In the genomic region with DNA sequence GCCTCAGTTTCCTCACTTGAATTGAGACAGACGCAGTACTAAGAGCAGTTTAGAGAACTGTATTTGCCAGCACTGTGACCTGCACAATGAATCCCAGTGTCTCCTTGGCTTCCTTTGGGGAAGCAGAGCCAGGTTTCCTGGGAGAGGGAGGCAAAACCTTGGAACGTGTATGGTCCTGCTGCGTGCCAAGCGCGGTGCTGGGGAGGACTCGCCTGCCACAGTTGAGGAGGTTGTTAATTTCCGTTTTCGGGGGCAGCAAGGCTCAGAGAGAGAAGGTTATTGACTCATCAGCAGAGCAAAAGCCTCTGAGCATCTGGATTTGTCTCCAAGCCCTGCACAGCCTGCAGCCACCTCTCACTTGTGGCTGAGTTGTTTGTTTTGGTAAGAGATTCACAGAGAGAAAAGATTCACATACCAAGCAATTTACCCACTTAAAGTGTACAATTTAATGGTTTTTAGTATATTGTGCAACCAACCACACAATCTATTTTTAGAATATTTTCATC, we compare ENCODE assay signal across 11 cellular contexts. TPM values are rescaled to one million over a fixed set of nuclear protein-coding genes. Genes with fewer than 3 reads are reported as not detected.
DNase-seq lines count a peak whose midpoint lies in the region; ATAC-seq and TF ChIP-seq lines count a peak whose summit lies in the region.
"Had no signal": no experiment of that assay in that cellular context is flagged by ENCODE, and none has a peak within 500 bp of the region (broad histone marks: within the 10 kb centered on the region; RNA-seq: fewer than 3 reads in every experiment).

No MANE protein-coding gene starts in this region.

- H3K9ac ChIP-seq in skeletal muscle satellite cell (ENCODE audit: low read depth, low read length) (peak overlapping the region; percentile 65), neuronal stem cell (ENCODE audit: low read depth, low read length, poor library complexity) (no peak overlapping the region)

- CTCF ChIA-PET in RWPE1 (lab: Yijun Ruan, JAX): no interaction called here

- H2BK12ac ChIP-seq in neuronal stem cell (ENCODE audit: low read length): no peak overlapping the region

- no peak overlapping the region for H2BK5ac ChIP-seq in neuronal stem cell (ENCODE audit: low read length)

- H3K9me3 ChIP-seq in skeletal muscle satellite cell (replicated peaks; ENCODE audit: low read length): no peaks in the 10 kb centered on the region
- peaks cover 0 to 2% of the 10 kb centered on the region in 2 donors for H3K9me3 ChIP-seq in neuronal stem cell (replicated peaks in 1 of 2; ENCODE audit: control insufficient read depth in 2 of 2, insufficient read depth in 1 of 2, low read depth in 1 of 2, low read length in 2 of 2)
- H3K9me3 ChIP-seq in HAP-1: no peaks in the 10 kb centered on the region

- DNase-seq in GOT3 (lab: John Stamatoyannopoulos, UW) (peak; percentile 33), RWPE1 (ENCODE audit: low spot score) (peak; percentile 45), fibroblast of mammary gland (ENCODE audit: low read depth) (peak; percentile 97), neuronal stem cell (ENCODE audit: low spot score) (no peak), NCI-H1105 (lab: John Stamatoyannopoulos, UW) (no peak), HAP-1 (ENCODE audit: low spot score in 2 of 2) (no peak)
- DNase-seq: NCI-H345, nephron progenitor cell had no signal

- H2AK5ac ChIP-seq in neuronal stem cell (ENCODE audit: low read depth, low read length): no peak overlapping the region

- TF ChIP-seq CTCF in RWPE1 (conservative IDR thresholded peaks at IDR 0.05; ENCODE audit: low read depth) (no peak), fibroblast of mammary gland (conservative IDR thresholded peaks at IDR 0.05; ENCODE audit: control insufficient read depth, insufficient read depth, low read depth, low read length) (no peak)

- no peak for ATAC-seq in HG02798 (IDR thresholded peaks at IDR 0.05; ENCODE audit: poor library complexity, unreplicated experiment)

- H4K8ac ChIP-seq in neuronal stem cell (ENCODE audit: low read depth, low read length): no peak overlapping the region

- H2BK15ac ChIP-seq in neuronal stem cell (ENCODE audit: low read length): no peak overlapping the region

- H4K91ac ChIP-seq in neuronal stem cell (ENCODE audit: low read depth, low read length, poor library complexity): no peak overlapping the region

- H3K14ac ChIP-seq in neuronal stem cell (ENCODE audit: low read length): no peak overlapping the region

- H3K4me1 ChIP-seq in skeletal muscle satellite cell (ENCODE audit: control insufficient read depth, insufficient read depth, low read length): peaks cover 32% of the 10 kb centered on the region
- peaks cover 0 to 3% of the 10 kb centered on the region in 2 donors for H3K4me1 ChIP-seq in neuronal stem cell (ENCODE audit: control insufficient read depth in 2 of 2, insufficient read depth in 1 of 2, low read depth in 1 of 2, low read length in 2 of 2)
- H3K4me1 ChIP-seq in HAP-1: no peaks in the 10 kb centered on the region

- in situ Hi-C loops in HAP-1 (cut with MboI; ENCODE audit: low sequenced_read_pairs): no loop called here

- H3K23ac ChIP-seq in neuronal stem cell (ENCODE audit: low read depth, low read length, poor library complexity): no peak overlapping the region

- WGBS in neuronal stem cell (ENCODE audit: extremely low coverage in 2 of 2, insufficient read length in 2 of 2, insufficient replicate concordance in 1 of 2), 2 donors: no CpG with 5 or more reads among the region's 8 CpGs

- H3K4me3 ChIP-seq in fibroblast of mammary gland (ENCODE audit: control insufficient read depth, low read depth, low read length) (no peak overlapping the region), skeletal muscle satellite cell (ENCODE audit: low read length) (peak overlapping the region; percentile 46), neuronal stem cell (ENCODE audit: low read length in 2 of 2) (no peak overlapping the region), HAP-1 (no peak overlapping the region)

- H3K36me3 ChIP-seq in skeletal muscle satellite cell (ENCODE audit: insufficient read depth, low read length) (no peaks in the 10 kb centered on the region), neuronal stem cell (replicated peaks in 1 of 2; ENCODE audit: control insufficient read depth in 2 of 2, insufficient read depth in 2 of 2, low read length in 2 of 2) (no peaks in the 10 kb centered on the region), HAP-1 (replicated peaks) (no peaks in the 10 kb centered on the region)

- H3K4me2 ChIP-seq in skeletal muscle satellite cell (ENCODE audit: low read length): peak overlapping the region; percentile 67
- H3K4me2 ChIP-seq in neuronal stem cell (ENCODE audit: insufficient read depth, low read length, poor library complexity, severe bottlenecking): no peak overlapping the region

- H3K79me1 ChIP-seq in neuronal stem cell (ENCODE audit: low read depth, low read length): peaks cover 1% of the 10 kb centered on the region

- no peak overlapping the region for H3K18ac ChIP-seq in neuronal stem cell (ENCODE audit: low read length)

- no peak overlapping the region for H3K4ac ChIP-seq in neuronal stem cell (ENCODE audit: low read length)

- H2BK120ac ChIP-seq in neuronal stem cell (ENCODE audit: low read depth, low read length): no peak overlapping the region

- H3K27me3 ChIP-seq in skeletal muscle satellite cell (ENCODE audit: control insufficient read depth, insufficient read depth, low read length) (no peaks in the 10 kb centered on the region), neuronal stem cell (ENCODE audit: control insufficient read depth in 3 of 3, insufficient read depth in 3 of 3, low read depth in 1 of 3, low read length in 3 of 3) (peaks cover 0 to 19% (median 0%) of the 10 kb centered on the region in 3 experiments), HAP-1 (ENCODE audit: low read depth) (no peaks in the 10 kb centered on the region)

- no peak overlapping the region for H2AFZ ChIP-seq in neuronal stem cell (ENCODE audit: low read length)

- POLR2A ChIA-PET in RWPE1 (lab: Yijun Ruan, JAX; ENCODE audit: low non-redundant PET): no interaction called here

- H3K27ac ChIP-seq in RWPE1: peak overlapping the region; percentile 99
- H3K27ac ChIP-seq in neuronal stem cell (replicated peaks; ENCODE audit: low read length): no peak overlapping the region

RNA-seq across cellular contexts. Expression of gene SYT12, which starts 10.8 kb away (rescaled TPM):
- 0.22 TPM in 1 of 2 replicates, not detected in the other for total RNA-seq in skeletal muscle satellite cell (2012; rRNA removed)
- polyA plus RNA-seq in neuronal stem cell (2013, experiment 1 of 2): 0.33 TPM
- polyA plus RNA-seq in neuronal stem cell (2013, experiment 2 of 2): 0.33 TPM
- total RNA-seq: endothelial cell of umbilical vein had no signal
- polyA plus RNA-seq: endothelial cell of umbilical vein had no signal

RNA-seq across cellular contexts. Expression of gene RHOD, which starts 22.9 kb away (rescaled TPM):
- 0.44 and 2.0 TPM in 2 replicates for total RNA-seq in skeletal muscle satellite cell (2012; rRNA removed)
- 6.5 TPM for polyA plus RNA-seq in neuronal stem cell (2013, experiment 1 of 2)
- polyA plus RNA-seq in neuronal stem cell (2013, experiment 2 of 2): 6.2 TPM

RNA-seq across cellular contexts. Expression of gene C11orf86, which starts 58.6 kb away (rescaled TPM):
- not detected in 2 replicates for total RNA-seq in skeletal muscle satellite cell (2012; rRNA removed)
- polyA plus RNA-seq in neuronal stem cell (2013, experiment 1 of 2): not detected
- polyA plus RNA-seq in neuronal stem cell (2013, experiment 2 of 2): not detected
- total RNA-seq: endothelial cell of umbilical vein had no signal
- polyA plus RNA-seq: endothelial cell of umbilical vein had no signal

Comparison
In these comparisons a context has a peak if more than half of its experiments do, and no peak if none do; other contexts are left out.
1. DNase-seq: peak in GOT3 (single experiment), RWPE1 (single experiment) and fibroblast of mammary gland (single experiment); none in neuronal stem cell (single experiment), NCI-H1105 (single experiment) and HAP-1 (0 of 2).